ENCODE assay signal across 11 cellular contexts in the genomic region with DNA sequence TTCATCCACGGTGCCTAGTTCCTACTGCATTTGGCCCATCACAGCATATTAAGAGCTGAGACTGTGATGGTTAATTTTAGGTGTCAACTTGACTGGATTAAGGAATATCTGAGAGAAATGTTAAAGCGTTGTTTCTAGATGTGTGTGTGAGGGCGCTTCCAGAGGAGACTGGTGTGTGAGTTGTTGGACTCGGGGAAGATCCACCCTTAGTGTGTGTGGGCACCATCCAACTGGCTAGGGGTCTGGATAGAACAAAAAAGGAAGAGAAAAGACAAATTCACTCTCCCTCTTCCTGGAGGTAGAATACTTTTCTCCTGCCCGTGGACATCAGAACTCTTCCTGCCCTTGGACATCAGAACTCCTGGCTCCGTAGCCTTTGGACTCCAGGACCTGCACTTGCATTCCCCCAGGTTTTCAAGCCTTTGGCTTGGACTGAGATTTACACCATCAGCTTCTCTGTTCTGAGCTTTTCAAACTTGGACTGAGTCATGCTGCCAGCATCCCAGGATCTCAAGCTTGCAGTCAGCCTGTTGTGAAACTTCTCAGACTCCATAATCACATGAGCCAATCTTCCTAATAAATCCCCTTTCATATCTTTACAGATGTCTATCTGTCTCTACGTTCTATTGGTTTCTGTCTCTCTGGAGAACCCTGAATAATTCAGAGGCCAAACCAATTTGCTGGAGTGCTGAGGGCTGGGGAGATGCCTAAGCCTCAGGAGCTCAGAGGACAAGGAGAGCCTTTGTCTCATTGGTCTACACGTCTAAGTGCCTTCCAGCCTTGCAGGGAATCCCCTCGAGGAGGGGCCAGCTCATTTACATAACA.
DNase-seq lines count a peak whose midpoint lies in the region; ATAC-seq, FAIRE-seq and TF ChIP-seq lines count a peak whose summit lies in the region.
"Had no signal": no experiment of that assay in that cellular context is flagged by ENCODE, and none has a peak within 500 bp of the region (broad histone marks: within the 10 kb centered on the region; RNA-seq: fewer than 3 reads in every experiment).

No MANE protein-coding gene starts in this region.

- H3K36me3 ChIP-seq in keratinocyte (ENCODE audit: control insufficient read depth in 2 of 2, extremely low read depth in 1 of 2, insufficient read depth in 2 of 2, low read length in 2 of 2) = peaks cover 2 to 4% of the 10 kb centered on the region in 2 experiments
- no peaks in the 10 kb centered on the region for H3K36me3 ChIP-seq in thoracic aorta
- H3K36me3 ChIP-seq: upper lobe of right lung had no signal

- peak overlapping the region; percentile 41 for H3K4me2 ChIP-seq in keratinocyte (ENCODE audit: control insufficient read depth, extremely low read depth, insufficient read depth, low read depth, low read length)

- H3K27ac ChIP-seq in cingulate gyrus (ENCODE audit: low read depth, low read length) (peak overlapping the region; percentile 34), keratinocyte (ENCODE audit: control insufficient read depth, insufficient read depth, low read length) (peak overlapping the region; percentile 59), thoracic aorta (no peak overlapping the region)
- H3K27ac ChIP-seq: upper lobe of right lung had no signal

- dilution Hi-C loops in keratinocyte (cut with MboI; ENCODE audit: extremely low pct_ligation_motif_present, low sequenced_read_pairs) = no loop called here

- ATAC-seq in thoracic aorta (ENCODE audit: insufficient number of reproducible peaks, low FRiP score, low read depth) (peak; percentile 50), GM21367 (IDR thresholded peaks at IDR 0.05; ENCODE audit: unreplicated experiment) (no peak)
- ATAC-seq: upper lobe of right lung had no signal

- H4K20me1 ChIP-seq in keratinocyte (ENCODE audit: control insufficient read depth, extremely low read depth, insufficient read depth, low read length) = no peaks in the 10 kb centered on the region

- H3K4me1 ChIP-seq in keratinocyte (ENCODE audit: control insufficient read depth, extremely low read depth, insufficient read depth, low read length) (peaks cover 32% of the 10 kb centered on the region), thoracic aorta (ENCODE audit: control insufficient read depth in 1 of 2, low read depth in 2 of 2) (no peaks in the 10 kb centered on the region)
- H3K4me1 ChIP-seq: upper lobe of right lung had no signal

- peak; percentile 6 for DNase-seq in NCI-H2227 (lab: John Stamatoyannopoulos, UW; ENCODE audit: unreplicated experiment)
- DNase-seq in NCI-H2227 treated with DMSO at 0.1 percent for 48 hours (lab: John Stamatoyannopoulos, UW) = no peak
- DNase-seq in keratinocyte (ENCODE audit: low read depth, low spot score) = peak; percentile 17
- DNase-seq in thoracic aorta (ENCODE audit: low spot score) = no peak
- DNase-seq in T-helper 2 cell = no peak
- no peak for DNase-seq in NOMO-1 treated with DMSO at 0.1 percent for 48 hours (lab: John Stamatoyannopoulos, UW; ENCODE audit: unreplicated experiment)
- DNase-seq: 8988T, NCI-H1930, upper lobe of right lung had no signal

- peak; percentile 97 for FAIRE-seq in keratinocyte (lab: Jason Lieb, UNC)

- H3K27me3 ChIP-seq in keratinocyte (ENCODE audit: control insufficient read depth, extremely low read depth, insufficient read depth, low read length) = no peaks in the 10 kb centered on the region
- no peaks in the 10 kb centered on the region for H3K27me3 ChIP-seq in thoracic aorta (replicated peaks; ENCODE audit: insufficient read depth)
- H3K27me3 ChIP-seq: upper lobe of right lung had no signal

- peaks cover 2% of the 10 kb centered on the region for H3K9me1 ChIP-seq in keratinocyte (ENCODE audit: control insufficient read depth, extremely low read depth, insufficient read depth, low read length)

- H2AFZ ChIP-seq in keratinocyte (ENCODE audit: control insufficient read depth, low read length) = no peak overlapping the region

- no peak overlapping the region for H3K4me3 ChIP-seq in keratinocyte (ENCODE audit: control insufficient read depth in 2 of 3, extremely low read depth in 1 of 3, insufficient read depth in 2 of 3, low read depth in 1 of 3, low read length in 3 of 3)
- no peak overlapping the region for H3K4me3 ChIP-seq in thoracic aorta
- H3K4me3 ChIP-seq: upper lobe of right lung had no signal

- no peak for TF ChIP-seq CTCF in keratinocyte (optimal IDR thresholded peaks at IDR 0.05 in 1 of 3, IDR thresholded peaks at IDR 0.05 in 1 of 3, conservative IDR thresholded peaks at IDR 0.05 in 1 of 3; ENCODE audit: extremely low read depth in 1 of 3, insufficient read depth in 2 of 3, low read length in 3 of 3)
- TF ChIP-seq CTCF in thoracic aorta (IDR thresholded peaks at IDR 0.05) = no peak

- no peaks in the 10 kb centered on the region for H3K9me3 ChIP-seq in keratinocyte (ENCODE audit: control insufficient read depth, low read depth, low read length)
- H3K9me3 ChIP-seq in thoracic aorta = no peaks in the 10 kb centered on the region
- H3K9me3 ChIP-seq: upper lobe of right lung had no signal

- H3K9ac ChIP-seq in keratinocyte (ENCODE audit: control insufficient read depth, extremely low read depth, insufficient read depth, low read length) = peak overlapping the region; percentile 17

- H3K79me2 ChIP-seq in keratinocyte (ENCODE audit: control insufficient read depth, insufficient read depth, low read length) = peaks cover 40% of the 10 kb centered on the region

Comparison
In these comparisons a context has a peak if more than half of its experiments do, and no peak if none do; other contexts are left out.
1. DNase-seq: peak in NCI-H2227 (single experiment) and keratinocyte (single experiment); none in NCI-H2227 treated with DMSO at 0.1 percent for 48 hours (single experiment), thoracic aorta (single experiment), T-helper 2 cell (0 of 5) and NOMO-1 treated with DMSO at 0.1 percent for 48 hours (single experiment).
2. H3K27ac ChIP-seq: peak in cingulate gyrus (single experiment) and keratinocyte (single experiment); none in thoracic aorta (0 of 2).